Comparison of ENCODE assay signal across 28 cellular contexts in genomic region chr12:7444537-7444936, GRCh38. TPM values are rescaled to one million over a fixed set of nuclear protein-coding genes. Genes with fewer than 3 reads are reported as not detected.
"Had no signal": no experiment of that assay in that cellular context is flagged by ENCODE, and none has a peak within 500 bp of the region (broad histone marks: within the 10 kb centered on the region; RNA-seq: fewer than 3 reads in every experiment).

No MANE protein-coding gene starts in this region.

- H3K4me2 ChIP-seq: hepatocyte had no signal

- H3K27me3 ChIP-seq: colonic mucosa, foreskin keratinocyte had no signal

- H3K36me3 ChIP-seq: colonic mucosa, esophagus squamous epithelium, gastroesophageal sphincter, heart left ventricle, lower lobe of right lung had no signal

- H3K27ac ChIP-seq: dorsolateral prefrontal cortex, epithelial cell of prostate, esophagus squamous epithelium, foreskin keratinocyte, gastroesophageal sphincter, hepatocyte, lower lobe of right lung had no signal

- FAIRE-seq: frontal cortex, kidney had no signal

- H3K4me1 ChIP-seq: colonic mucosa, foreskin keratinocyte, lower lobe of right lung had no signal

- H2AFZ ChIP-seq: hepatocyte had no signal

- DNase-seq: colonic mucosa; cortex of kidney; dorsolateral prefrontal cortex; effector CD4-positive, alpha-beta T cell; effector memory CD4-positive, alpha-beta T cell; erythroblast; esophagus squamous epithelium; foreskin keratinocyte; heart left ventricle; hypothalamus; immature natural killer cell; islet precursor cell; kidney; kidney glomerular epithelial cell; left colon; left ventricle myocardium superior; lower lobe of right lung; mesenchymal stem cell; mucosa of descending colon; naive B cell had no signal

- H3K4me3 ChIP-seq: colonic mucosa, dorsolateral prefrontal cortex, esophagus squamous epithelium, gastroesophageal sphincter, hepatocyte, lower lobe of right lung, mucosa of descending colon had no signal

- ATAC-seq: esophagus mucosa, foreskin keratinocyte, gastroesophageal sphincter, heart left ventricle, left lobe of liver, left ventricle myocardium superior, lower lobe of right lung had no signal

- H3K79me2 ChIP-seq: hepatocyte had no signal

- H3K9me3 ChIP-seq: colonic mucosa, esophagus squamous epithelium, lower lobe of right lung, mucosa of descending colon had no signal

RNA-seq across cellular contexts. Expression of gene CD163L1, which starts 0.6 kb away (rescaled TPM):
- polyA plus RNA-seq: hepatocyte, immature natural killer cell had no signal

RNA-seq across cellular contexts. Expression of gene CD163, which starts 59.0 kb away (rescaled TPM):
- total RNA-seq: dermis blood vessel endothelial cell, lung microvascular endothelial cell had no signal
